Comparison of ENCODE assay signal across 2 cellular contexts in genomic region chr2:64975232-64975791, GRCh38.
TF ChIP-seq lines count a peak whose summit lies in the region.

No MANE protein-coding gene starts in this region.

TF ChIP-seq in H1, 55 proteins besides CTCF, POLR2A, EP300 and RAD21:
- TF ChIP-seq SIRT6 (IDR thresholded peaks at IDR 0.05; ENCODE audit: low read length) (no peak), BACH1 (IDR thresholded peaks at IDR 0.05; ENCODE audit: low read length) (no peak), USF2 (IDR thresholded peaks at IDR 0.05; ENCODE audit: low read length) (no peak), GTF2F1 (IDR thresholded peaks at IDR 0.05; ENCODE audit: borderline replicate concordance, low read depth, low read length) (no peak), PHF8 (conservative IDR thresholded peaks at IDR 0.05; ENCODE audit: low read depth, low read length) (no peak), KDM1A (IDR thresholded peaks at IDR 0.05; ENCODE audit: borderline replicate concordance, low read length) (no peak), RBBP5 (IDR thresholded peaks at IDR 0.05; ENCODE audit: borderline replicate concordance, low read depth, low read length) (no peak), ASH2L (IDR thresholded peaks at IDR 0.05; ENCODE audit: low read length) (no peak)

TF ChIP-seq in HepG2, 621 proteins besides CTCF, POLR2A, EP300 and RAD21 (continues in another document):
- TF ChIP-seq ZNF17 (CRISPR knock-in tag; IDR thresholded peaks at IDR 0.05) = no peak
- peak; percentile 68; the same call in 1 of the 2 replicates for TF ChIP-seq TBX3 (IDR thresholded peaks at IDR 0.05; ENCODE audit: borderline replicate concordance)
- TF ChIP-seq ZNF484 (CRISPR knock-in tag; IDR thresholded peaks at IDR 0.05; ENCODE audit: borderline replicate concordance, low read depth) = no peak
- TF ChIP-seq, protein P1, sequence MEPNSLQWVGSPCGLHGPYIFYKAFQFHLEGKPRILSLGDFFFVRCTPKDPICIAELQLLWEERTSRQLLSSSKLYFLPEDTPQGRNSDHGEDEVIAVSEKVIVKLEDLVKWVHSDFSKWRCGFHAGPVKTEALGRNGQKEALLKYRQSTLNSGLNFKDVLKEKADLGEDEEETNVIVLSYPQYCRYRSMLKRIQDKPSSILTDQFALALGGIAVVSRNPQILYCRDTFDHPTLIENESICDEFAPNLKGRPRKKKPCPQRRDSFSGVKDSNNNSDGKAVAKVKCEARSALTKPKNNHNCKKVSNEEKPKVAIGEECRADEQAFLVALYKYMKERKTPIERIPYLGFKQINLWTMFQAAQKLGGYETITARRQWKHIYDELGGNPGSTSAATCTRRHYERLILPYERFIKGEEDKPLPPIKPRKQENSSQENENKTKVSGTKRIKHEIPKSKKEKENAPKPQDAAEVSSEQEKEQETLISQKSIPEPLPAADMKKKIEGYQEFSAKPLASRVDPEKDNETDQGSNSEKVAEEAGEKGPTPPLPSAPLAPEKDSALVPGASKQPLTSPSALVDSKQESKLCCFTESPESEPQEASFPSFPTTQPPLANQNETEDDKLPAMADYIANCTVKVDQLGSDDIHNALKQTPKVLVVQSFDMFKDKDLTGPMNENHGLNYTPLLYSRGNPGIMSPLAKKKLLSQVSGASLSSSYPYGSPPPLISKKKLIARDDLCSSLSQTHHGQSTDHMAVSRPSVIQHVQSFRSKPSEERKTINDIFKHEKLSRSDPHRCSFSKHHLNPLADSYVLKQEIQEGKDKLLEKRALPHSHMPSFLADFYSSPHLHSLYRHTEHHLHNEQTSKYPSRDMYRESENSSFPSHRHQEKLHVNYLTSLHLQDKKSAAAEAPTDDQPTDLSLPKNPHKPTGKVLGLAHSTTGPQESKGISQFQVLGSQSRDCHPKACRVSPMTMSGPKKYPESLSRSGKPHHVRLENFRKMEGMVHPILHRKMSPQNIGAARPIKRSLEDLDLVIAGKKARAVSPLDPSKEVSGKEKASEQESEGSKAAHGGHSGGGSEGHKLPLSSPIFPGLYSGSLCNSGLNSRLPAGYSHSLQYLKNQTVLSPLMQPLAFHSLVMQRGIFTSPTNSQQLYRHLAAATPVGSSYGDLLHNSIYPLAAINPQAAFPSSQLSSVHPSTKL (CRISPR knock-in tag; IDR thresholded peaks at IDR 0.05) = peak; percentile 88
- 0 out of 2 replicates have a peak, but pooled peaks have one; percentile 40 for TF ChIP-seq ZNF614 (CRISPR knock-in tag; IDR thresholded peaks at IDR 0.05; ENCODE audit: borderline replicate concordance)
- TF ChIP-seq NR2F1 (CRISPR knock-in tag; IDR thresholded peaks at IDR 0.05) = peak; percentile 34 to 73; a peak in 2 of 4 replicates
- TF ChIP-seq FOXO1 (CRISPR knock-in tag; IDR thresholded peaks at IDR 0.05) = peak; percentile 36; the same call in 1 of the 2 replicates
- peak; percentile 43; the same call in 1 of the 2 replicates for TF ChIP-seq KDM2A (CRISPR knock-in tag; IDR thresholded peaks at IDR 0.05; ENCODE audit: borderline replicate concordance, low read depth)
- TF ChIP-seq RXRB (CRISPR knock-in tag; IDR thresholded peaks at IDR 0.05; ENCODE audit: borderline replicate concordance) = peak; percentile 59; the same call in 1 of the 2 replicates
- TF ChIP-seq ZNF263 (CRISPR knock-in tag; IDR thresholded peaks at IDR 0.05) = peak; percentile 88
- TF ChIP-seq MIXL1 (CRISPR knock-in tag; IDR thresholded peaks at IDR 0.05) = no peak
- peak; percentile 9; the same call in 1 of the 2 replicates for TF ChIP-seq USF2 (IDR thresholded peaks at IDR 0.05; ENCODE audit: low read depth, low read length)
- TF ChIP-seq USF2 (CRISPR knock-in tag; IDR thresholded peaks at IDR 0.05; ENCODE audit: borderline replicate concordance) = 0 out of 2 replicates have a peak, but pooled peaks have one; percentile 23
- no peak for TF ChIP-seq SMARCE1 (IDR thresholded peaks at IDR 0.05; ENCODE audit: borderline replicate concordance)
- TF ChIP-seq ZNF292 (CRISPR knock-in tag; IDR thresholded peaks at IDR 0.05; ENCODE audit: borderline replicate concordance, low read depth) = 0 out of 2 replicates have a peak, but pooled peaks have one; percentile 26
- TF ChIP-seq FOXA1 (IDR thresholded peaks at IDR 0.05) = no peak
- TF ChIP-seq FOXA1 (CRISPR knock-in tag; IDR thresholded peaks at IDR 0.05) = peak; percentile 43
- peak; percentile 54; the same call in 1 of the 2 replicates for TF ChIP-seq NR2F6 (IDR thresholded peaks at IDR 0.05)
- peak; percentile 85; the same call in 1 of the 2 replicates for TF ChIP-seq NR2F6 (CRISPR knock-in tag; IDR thresholded peaks at IDR 0.05)
- peak; percentile 25; the same call in 1 of the 2 replicates for TF ChIP-seq GABPB1 (CRISPR knock-in tag; IDR thresholded peaks at IDR 0.05)
- peak; percentile 91 for TF ChIP-seq SIX4 (CRISPR knock-in tag; IDR thresholded peaks at IDR 0.05)
- no peak for TF ChIP-seq CCDC6 (CRISPR knock-in tag; IDR thresholded peaks at IDR 0.05)
- TF ChIP-seq RXRA (CRISPR knock-in tag; IDR thresholded peaks at IDR 0.05) = peak; percentile 59; the same call in 1 of the 2 replicates
- no peak for TF ChIP-seq ZNF24 (IDR thresholded peaks at IDR 0.05)
- no peak for TF ChIP-seq ZNF547 (CRISPR knock-in tag; IDR thresholded peaks at IDR 0.05)
- no peak for TF ChIP-seq U2AF1 (optimal IDR thresholded peaks at IDR 0.05; ENCODE audit: low read depth, low read length)
- TF ChIP-seq GATAD1 (CRISPR knock-in tag; IDR thresholded peaks at IDR 0.05) = 0 out of 2 replicates have a peak, but pooled peaks have one; percentile 40
- TF ChIP-seq, protein P2, sequence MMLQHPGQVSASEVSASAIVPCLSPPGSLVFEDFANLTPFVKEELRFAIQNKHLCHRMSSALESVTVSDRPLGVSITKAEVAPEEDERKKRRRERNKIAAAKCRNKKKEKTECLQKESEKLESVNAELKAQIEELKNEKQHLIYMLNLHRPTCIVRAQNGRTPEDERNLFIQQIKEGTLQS (CRISPR knock-in tag; IDR thresholded peaks at IDR 0.05) = peak; percentile 93
- peak; percentile 73 for TF ChIP-seq FOXA3 (CRISPR knock-in tag; IDR thresholded peaks at IDR 0.05)
- TF ChIP-seq SIX1 (CRISPR knock-in tag; IDR thresholded peaks at IDR 0.05; ENCODE audit: borderline replicate concordance) = peak; percentile 76; the same call in 1 of the 2 replicates
- 0 out of 2 replicates have a peak, but pooled peaks have one; percentile 17 for TF ChIP-seq ZNF12 (CRISPR knock-in tag; IDR thresholded peaks at IDR 0.05)
- 0 out of 2 replicates have a peak, but pooled peaks have one; percentile 27 for TF ChIP-seq DPF2 (CRISPR knock-in tag; IDR thresholded peaks at IDR 0.05; ENCODE audit: borderline replicate concordance, low read depth)
- TF ChIP-seq MAFK (conservative IDR thresholded peaks at IDR 0.05 in 1 of 2, IDR thresholded peaks at IDR 0.05 in 1 of 2; ENCODE audit: low read length in 2 of 2) = 0 out of 4 replicates have a peak, but pooled peaks of 1 of the 2 experiments have one; percentile 22
- TF ChIP-seq SAP130 (CRISPR knock-in tag; IDR thresholded peaks at IDR 0.05; ENCODE audit: low read depth) = peak; percentile 72
- no peak for TF ChIP-seq POLR2AphosphoS2 (IDR thresholded peaks at IDR 0.05; ENCODE audit: low read depth, low read length)
- TF ChIP-seq SKI (IDR thresholded peaks at IDR 0.05; ENCODE audit: partially characterized antibody) = peak; percentile 33
- 0 out of 2 replicates have a peak, but pooled peaks have one; percentile 14 for TF ChIP-seq AHDC1 (CRISPR knock-in tag; IDR thresholded peaks at IDR 0.05; ENCODE audit: borderline replicate concordance)
- TF ChIP-seq SMC3 (IDR thresholded peaks at IDR 0.05; ENCODE audit: low read length) = peak; percentile 1; the same call in 1 of the 2 replicates
- TF ChIP-seq, protein P3, sequence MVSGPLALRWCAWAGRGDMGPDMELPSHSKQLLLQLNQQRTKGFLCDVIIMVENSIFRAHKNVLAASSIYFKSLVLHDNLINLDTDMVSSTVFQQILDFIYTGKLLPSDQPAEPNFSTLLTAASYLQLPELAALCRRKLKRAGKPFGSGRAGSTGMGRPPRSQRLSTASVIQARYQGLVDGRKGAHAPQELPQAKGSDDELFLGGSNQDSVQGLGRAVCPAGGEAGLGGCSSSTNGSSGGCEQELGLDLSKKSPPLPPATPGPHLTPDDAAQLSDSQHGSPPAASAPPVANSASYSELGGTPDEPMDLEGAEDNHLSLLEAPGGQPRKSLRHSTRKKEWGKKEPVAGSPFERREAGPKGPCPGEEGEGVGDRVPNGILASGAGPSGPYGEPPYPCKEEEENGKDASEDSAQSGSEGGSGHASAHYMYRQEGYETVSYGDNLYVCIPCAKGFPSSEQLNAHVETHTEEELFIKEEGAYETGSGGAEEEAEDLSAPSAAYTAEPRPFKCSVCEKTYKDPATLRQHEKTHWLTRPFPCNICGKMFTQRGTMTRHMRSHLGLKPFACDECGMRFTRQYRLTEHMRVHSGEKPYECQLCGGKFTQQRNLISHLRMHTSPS (CRISPR knock-in tag; IDR thresholded peaks at IDR 0.05; ENCODE audit: low read depth) = peak; percentile 97
- peak; percentile 43; the same call in 1 of the 3 replicates for TF ChIP-seq MXI1 (IDR thresholded peaks at IDR 0.05; ENCODE audit: borderline replicate concordance, low read depth, low read length)
- peak; percentile 96 for TF ChIP-seq JUND (CRISPR knock-in tag; IDR thresholded peaks at IDR 0.05)
- TF ChIP-seq ZNF644 (CRISPR knock-in tag; IDR thresholded peaks at IDR 0.05; ENCODE audit: low read depth) = peak; percentile 38; the same call in 1 of the 2 replicates
- TF ChIP-seq RARA (CRISPR knock-in tag; IDR thresholded peaks at IDR 0.05) = peak; percentile 72; the same call in 1 of the 2 replicates
- TF ChIP-seq SOX13 (IDR thresholded peaks at IDR 0.05) = no peak
- TF ChIP-seq SOX13 (CRISPR knock-in tag; conservative IDR thresholded peaks at IDR 0.05 in 1 of 2, IDR thresholded peaks at IDR 0.05 in 1 of 2) = peak in 1 of 2 experiments; percentile 37; a peak in 1 of 4 replicates
- peak; percentile 3; the same call in 1 of the 2 replicates for TF ChIP-seq NFE2L2 (IDR thresholded peaks at IDR 0.05; ENCODE audit: low read length)
- peak; percentile 75; the same call in 1 of the 2 replicates for TF ChIP-seq HMG20A (CRISPR knock-in tag; IDR thresholded peaks at IDR 0.05; ENCODE audit: borderline replicate concordance)
- TF ChIP-seq SOX5 (CRISPR knock-in tag; IDR thresholded peaks at IDR 0.05; ENCODE audit: borderline replicate concordance) = peak; percentile 46; the same call in 1 of the 2 replicates
- peak; percentile 82; the same call in 1 of the 2 replicates for TF ChIP-seq JUNB (CRISPR knock-in tag; IDR thresholded peaks at IDR 0.05; ENCODE audit: borderline replicate concordance)
- 0 out of 2 replicates have a peak, but pooled peaks have one; percentile 8 for TF ChIP-seq ZBTB33 (CRISPR knock-in tag; IDR thresholded peaks at IDR 0.05)
